Comparison of ENCODE assay signal across 1 cellular context in genomic region chr10:43099339-43099738, GRCh38. TPM values are rescaled to one million over a fixed set of nuclear protein-coding genes. Genes with fewer than 3 reads are reported as not detected.
"Had no signal": no experiment of that assay in that cellular context is flagged by ENCODE, and none has a peak within 500 bp of the region (broad histone marks: within the 10 kb centered on the region; RNA-seq: fewer than 3 reads in every experiment).

No MANE protein-coding gene starts in this region.

RNA-seq across cellular contexts. Expression of gene RET, which starts 22.5 kb away (rescaled TPM):
- total RNA-seq: GM23248 had no signal
- polyA plus RNA-seq: GM23248 had no signal
